ENCODE assay signal across 1 cellular context in genomic region chr16:67248401-67249177, GRCh38.
TF ChIP-seq lines count a peak whose summit lies in the region.

TSS of gene SLC9A5 (plus strand) at chr16:67248979. CDS start at chr16:67249015, 36 bp downstream.

TF ChIP-seq in HepG2, 621 proteins besides CTCF, POLR2A, EP300 and RAD21 (continued from another document and continues in another):
- TF ChIP-seq ZNF609 (CRISPR knock-in tag; IDR thresholded peaks at IDR 0.05; ENCODE audit: borderline replicate concordance) (no peak), FOXK1 (CRISPR knock-in tag; IDR thresholded peaks at IDR 0.05; ENCODE audit: borderline replicate concordance, low read depth) (no peak), MTA1 (CRISPR knock-in tag; IDR thresholded peaks at IDR 0.05; ENCODE audit: borderline replicate concordance) (no peak), ZBTB7B (CRISPR knock-in tag; IDR thresholded peaks at IDR 0.05) (0 out of 2 replicates have a peak, but pooled peaks have one; percentile 4), SP140L (CRISPR knock-in tag; IDR thresholded peaks at IDR 0.05; ENCODE audit: borderline replicate concordance) (no peak), POGZ (CRISPR knock-in tag; IDR thresholded peaks at IDR 0.05) (no peak), ZNF83 (CRISPR knock-in tag; IDR thresholded peaks at IDR 0.05; ENCODE audit: borderline replicate concordance) (0 out of 2 replicates have a peak, but pooled peaks have one; percentile 50), ZFP91 (CRISPR knock-in tag; IDR thresholded peaks at IDR 0.05; ENCODE audit: borderline replicate concordance) (peak; percentile 47; the same call in 1 of the 2 replicates), STAT6 (CRISPR knock-in tag; IDR thresholded peaks at IDR 0.05; ENCODE audit: borderline replicate concordance) (no peak), KLF11 (CRISPR knock-in tag; IDR thresholded peaks at IDR 0.05) (0 out of 2 replicates have a peak, but pooled peaks have one; percentile 32), POLR2AphosphoS5 (IDR thresholded peaks at IDR 0.05; ENCODE audit: low read depth, low read length) (no peak), SP5 (CRISPR knock-in tag; IDR thresholded peaks at IDR 0.05; ENCODE audit: borderline replicate concordance, low read depth) (no peak), ETV5 (CRISPR knock-in tag; IDR thresholded peaks at IDR 0.05; ENCODE audit: borderline replicate concordance) (no peak), ETS1 (CRISPR knock-in tag; IDR thresholded peaks at IDR 0.05) (no peak), FOXJ3 (CRISPR knock-in tag; IDR thresholded peaks at IDR 0.05; ENCODE audit: borderline replicate concordance) (no peak), NR3C1 (CRISPR knock-in tag; IDR thresholded peaks at IDR 0.05) (no peak), MXD1 (CRISPR knock-in tag; IDR thresholded peaks at IDR 0.05) (0 out of 2 replicates have a peak, but pooled peaks have one; percentile 35), TOPORS (CRISPR knock-in tag; IDR thresholded peaks at IDR 0.05) (no peak), GRHL1 (CRISPR knock-in tag; conservative IDR thresholded peaks at IDR 0.05) (no peak), NPAS2 (CRISPR knock-in tag; IDR thresholded peaks at IDR 0.05; ENCODE audit: borderline replicate concordance) (no peak), ETV6 (CRISPR knock-in tag; conservative IDR thresholded peaks at IDR 0.05) (0 out of 2 replicates have a peak, but pooled peaks have one; percentile 39), DBP (CRISPR knock-in tag; IDR thresholded peaks at IDR 0.05; ENCODE audit: not compliant biosample characterization) (no peak), ZNF513 (CRISPR knock-in tag; conservative IDR thresholded peaks at IDR 0.05) (no peak), ZNF800 (CRISPR knock-in tag; IDR thresholded peaks at IDR 0.05) (no peak), HNF1B (CRISPR knock-in tag; IDR thresholded peaks at IDR 0.05) (no peak), ZNF3 (CRISPR knock-in tag; IDR thresholded peaks at IDR 0.05) (no peak), ARNT2 (CRISPR knock-in tag; IDR thresholded peaks at IDR 0.05; ENCODE audit: low read depth) (peak; percentile 46; the same call in 1 of the 2 replicates), U2AF1 (optimal IDR thresholded peaks at IDR 0.05; ENCODE audit: low read depth, low read length) (no peak), ZNF777 (CRISPR knock-in tag; IDR thresholded peaks at IDR 0.05) (no peak), ZNF775 (CRISPR knock-in tag; IDR thresholded peaks at IDR 0.05; ENCODE audit: borderline replicate concordance) (no peak), SP1 (IDR thresholded peaks at IDR 0.05) (no peak), SP1 (CRISPR knock-in tag; IDR thresholded peaks at IDR 0.05) (no peak), ZNF207 (IDR thresholded peaks at IDR 0.05; ENCODE audit: borderline replicate concordance) (no peak), ZNF670 (CRISPR knock-in tag; IDR thresholded peaks at IDR 0.05; ENCODE audit: borderline replicate concordance) (0 out of 2 replicates have a peak, but pooled peaks have one; percentile 40)
